8 cellular contexts compared by ENCODE assay signal in genomic region chr11:20363500-20364411, GRCh38. TPM values are rescaled to one million over a fixed set of nuclear protein-coding genes. Genes with fewer than 3 reads are reported as not detected.
A peak's percentile ranks its signal among the peaks of the same experiment; 100 is the strongest.
DNase-seq lines count a peak whose midpoint lies in the region; ATAC-seq lines count a peak whose summit lies in the region.

TSS of gene HTATIP2 (plus strand) at chr11:20363714. CDS start at chr11:20364238, 524 bp downstream.

- H3K9me3 ChIP-seq in mesenchymal stem cell (ENCODE audit: control insufficient read depth, low read length) = no peaks in the 10 kb centered on the region

- H3K9ac ChIP-seq in mesenchymal stem cell (ENCODE audit: low read length) = peak within 1 kb of the TSS; percentile 90

- H3K4me1 ChIP-seq in mesenchymal stem cell (ENCODE audit: control insufficient read depth, insufficient read depth, low read depth, low read length) = peaks cover 16% of the 10 kb centered on the region

- peak within 1 kb of the TSS; percentile 37 to 90 for H3K14ac ChIP-seq in mesenchymal stem cell (ENCODE audit: low read length in 2 of 2)

- H3K4me3 Mint-ChIP-seq in effector memory CD8-positive, alpha-beta T cell = peak within 1 kb of the TSS; percentile 76 to 83

- peaks cover 11% of the 10 kb centered on the region for H3K79me1 ChIP-seq in mesenchymal stem cell (replicated peaks; ENCODE audit: low read length, poor library complexity, severe bottlenecking)

- ATAC-seq in GM18511 (IDR thresholded peaks at IDR 0.05; ENCODE audit: unreplicated experiment) (peak; percentile 97), HG02763 (IDR thresholded peaks at IDR 0.05; ENCODE audit: unreplicated experiment) (peak; percentile 95)
- ATAC-seq in effector memory CD8-positive, alpha-beta T cell (replicated peaks) = peak; percentile 95

- peak within 1 kb of the TSS; percentile 96 for H4K91ac ChIP-seq in mesenchymal stem cell (ENCODE audit: low read length)

- peak within 1 kb of the TSS; percentile 96 for H3K4me2 ChIP-seq in mesenchymal stem cell (ENCODE audit: low read length, poor library complexity, severe bottlenecking)

- H3K9me3 Mint-ChIP-seq in effector memory CD8-positive, alpha-beta T cell = no peaks in the 10 kb centered on the region

- H3K4me1 Mint-ChIP-seq in effector memory CD8-positive, alpha-beta T cell (ENCODE audit: low read depth in 2 of 2) = peaks cover 46 to 59% of the 10 kb centered on the region in 2 donors

- H3K27me3 ChIP-seq in mesenchymal stem cell (ENCODE audit: control insufficient read depth in 1 of 2, insufficient read depth in 1 of 2, low read length in 2 of 2) = no peaks in the 10 kb centered on the region

- DNase-seq in NCI-H2171 (lab: John Stamatoyannopoulos, UW) (peak; percentile 26), mesenchymal stem cell (peak; percentile 57), NCI-H1694 treated with DMSO at 0.1 percent for 48 hours (lab: John Stamatoyannopoulos, UW) (no peak)
- DNase-seq in activated CD8-positive, alpha-beta memory T cell treated with anti-CD3 and anti-CD28 coated beads for 24 hours = peak; percentile 91
- peak; percentile 62 to 70 (median 69) for DNase-seq in effector memory CD8-positive, alpha-beta T cell
- DNase-seq in stimulated activated CD8-positive, alpha-beta memory T cell treated with anti-CD3 and anti-CD28 coated beads, Interleukin-12 subunit alpha, Interleukin-12 subunit beta, amount 100 ng/mL, for 1 hour (ENCODE audit: low read depth) = peak; percentile 57

- peak within 1 kb of the TSS; percentile 22 to 82 for H3K4ac ChIP-seq in mesenchymal stem cell (ENCODE audit: low read depth in 1 of 2, low read length in 2 of 2)

- H3K23ac ChIP-seq in mesenchymal stem cell (ENCODE audit: low read length in 2 of 2) = peak within 1 kb of the TSS in 1 of 2 experiments; percentile 70

- H3K36me3 Mint-ChIP-seq in effector memory CD8-positive, alpha-beta T cell (ENCODE audit: insufficient read depth) = peaks cover 14% of the 10 kb centered on the region

- H3K18ac ChIP-seq in mesenchymal stem cell (ENCODE audit: low read depth in 1 of 2, low read length in 2 of 2) = peak within 1 kb of the TSS; percentile 76 to 97

- peak within 1 kb of the TSS; percentile 75 for H2AK5ac ChIP-seq in mesenchymal stem cell (ENCODE audit: low read length, severe bottlenecking)

- H2BK15ac ChIP-seq in mesenchymal stem cell (ENCODE audit: low read depth, poor library complexity, severe bottlenecking) = peak within 1 kb of the TSS; percentile 94

- H2BK12ac ChIP-seq in mesenchymal stem cell (ENCODE audit: low read length in 2 of 2) = peak within 1 kb of the TSS; percentile 5 to 55

- H2BK120ac ChIP-seq in mesenchymal stem cell (ENCODE audit: low read depth, low read length) = peak within 1 kb of the TSS; percentile 91

- H3K27ac ChIP-seq in mesenchymal stem cell (ENCODE audit: low read length, poor library complexity, severe bottlenecking) = no peak within 1 kb of the TSS

- 11% methylated on average over 62 of the region's 71 CpGs for WGBS in mesenchymal stem cell

- H3K27me3 Mint-ChIP-seq in effector memory CD8-positive, alpha-beta T cell = no peaks in the 10 kb centered on the region

- peak within 1 kb of the TSS; percentile 76 to 90 for H3K27ac Mint-ChIP-seq in effector memory CD8-positive, alpha-beta T cell

- H4K8ac ChIP-seq in mesenchymal stem cell (ENCODE audit: low read length) = peak within 1 kb of the TSS; percentile 97

- peaks cover 0 to 6% of the 10 kb centered on the region in 2 experiments for H3K36me3 ChIP-seq in mesenchymal stem cell (ENCODE audit: control insufficient read depth in 1 of 2, insufficient read depth in 2 of 2, low read depth in 1 of 2, low read length in 2 of 2)

- peak within 1 kb of the TSS; percentile 79 to 90 for H3K4me3 ChIP-seq in mesenchymal stem cell (ENCODE audit: insufficient read depth in 1 of 2, low read depth in 1 of 2, low read length in 2 of 2)

- H2BK5ac ChIP-seq in mesenchymal stem cell (ENCODE audit: low read depth, low read length, poor library complexity, severe bottlenecking) = no peak within 1 kb of the TSS

- peak within 1 kb of the TSS; percentile 86 for H2AFZ ChIP-seq in mesenchymal stem cell (ENCODE audit: low read depth, low read length)

RNA-seq across cellular contexts. Expression of gene HTATIP2, which starts in this region (rescaled TPM):
- 44.4 TPM for polyA plus RNA-seq in mesenchymal stem cell (2013, experiment 1 of 2)
- 44.7 TPM for polyA plus RNA-seq in mesenchymal stem cell (2013, experiment 2 of 2)
